ENCODE assay signal across 1 cellular context in genomic region chr16:66434619-66435430, GRCh38.
TF ChIP-seq lines count a peak whose summit lies in the region.

No MANE protein-coding gene starts in this region.

TF ChIP-seq in HepG2, 621 proteins besides CTCF, POLR2A, EP300 and RAD21 (continued from another document and continues in another):
- TF ChIP-seq, protein P1, sequence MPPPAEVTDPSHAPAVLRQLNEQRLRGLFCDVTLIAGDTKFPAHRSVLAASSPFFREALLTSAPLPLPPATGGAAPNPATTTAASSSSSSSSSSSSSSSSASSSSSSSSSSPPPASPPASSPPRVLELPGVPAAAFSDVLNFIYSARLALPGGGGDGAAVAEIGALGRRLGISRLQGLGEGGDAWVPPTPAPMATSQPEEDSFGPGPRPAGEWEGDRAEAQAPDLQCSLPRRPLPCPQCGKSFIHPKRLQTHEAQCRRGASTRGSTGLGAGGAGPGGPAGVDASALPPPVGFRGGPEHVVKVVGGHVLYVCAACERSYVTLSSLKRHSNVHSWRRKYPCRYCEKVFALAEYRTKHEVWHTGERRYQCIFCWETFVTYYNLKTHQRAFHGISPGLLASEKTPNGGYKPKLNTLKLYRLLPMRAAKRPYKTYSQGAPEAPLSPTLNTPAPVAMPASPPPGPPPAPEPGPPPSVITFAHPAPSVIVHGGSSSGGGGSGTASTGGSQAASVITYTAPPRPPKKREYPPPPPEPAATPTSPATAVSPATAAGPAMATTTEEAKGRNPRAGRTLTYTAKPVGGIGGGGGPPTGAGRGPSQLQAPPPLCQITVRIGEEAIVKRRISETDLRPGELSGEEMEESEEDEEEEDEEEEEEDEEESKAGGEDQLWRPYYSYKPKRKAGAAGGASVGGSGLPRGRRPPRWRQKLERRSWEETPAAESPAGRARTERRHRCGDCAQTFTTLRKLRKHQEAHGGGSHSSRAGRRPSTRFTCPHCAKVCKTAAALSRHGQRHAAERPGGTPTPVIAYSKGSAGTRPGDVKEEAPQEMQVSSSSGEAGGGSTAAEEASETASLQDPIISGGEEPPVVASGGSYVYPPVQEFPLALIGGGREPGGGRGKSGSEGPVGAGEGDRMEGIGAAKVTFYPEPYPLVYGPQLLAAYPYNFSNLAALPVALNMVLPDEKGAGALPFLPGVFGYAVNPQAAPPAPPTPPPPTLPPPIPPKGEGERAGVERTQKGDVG (CRISPR knock-in tag; IDR thresholded peaks at IDR 0.05; ENCODE audit: borderline replicate concordance): no peak
- TF ChIP-seq ASH2L (IDR thresholded peaks at IDR 0.05; ENCODE audit: insufficient read length, low read depth, low read length) (no peak), ATRX (CRISPR knock-in tag; IDR thresholded peaks at IDR 0.05; ENCODE audit: borderline replicate concordance) (no peak), EZH2 (conservative IDR thresholded peaks at IDR 0.05; ENCODE audit: low read depth, low read length) (no peak), BHLHE40 (IDR thresholded peaks at IDR 0.05; ENCODE audit: low read length) (peak; percentile 80), ZFP37 (CRISPR knock-in tag; IDR thresholded peaks at IDR 0.05; ENCODE audit: borderline replicate concordance) (0 out of 2 replicates have a peak, but pooled peaks have one; percentile 16), ZNF775 (CRISPR knock-in tag; IDR thresholded peaks at IDR 0.05; ENCODE audit: borderline replicate concordance) (no peak), IKZF4 (CRISPR knock-in tag; IDR thresholded peaks at IDR 0.05; ENCODE audit: borderline replicate concordance, low read depth, not compliant biosample characterization) (no peak), NFKB2 (CRISPR knock-in tag; IDR thresholded peaks at IDR 0.05; ENCODE audit: borderline replicate concordance) (peak; percentile 69; the same call in 1 of the 2 replicates), ZKSCAN8 (CRISPR knock-in tag; IDR thresholded peaks at IDR 0.05; ENCODE audit: borderline replicate concordance) (peak; percentile 15; the same call in 1 of the 2 replicates), YEATS4 (CRISPR knock-in tag; IDR thresholded peaks at IDR 0.05; ENCODE audit: borderline replicate concordance) (no peak), CC2D1A (CRISPR knock-in tag; IDR thresholded peaks at IDR 0.05) (no peak), ZNF740 (CRISPR knock-in tag; IDR thresholded peaks at IDR 0.05) (0 out of 2 replicates have a peak, but pooled peaks have one; percentile 2), WIZ (CRISPR knock-in tag; IDR thresholded peaks at IDR 0.05) (no peak), ZNF766 (CRISPR knock-in tag; IDR thresholded peaks at IDR 0.05; ENCODE audit: borderline replicate concordance) (peak; percentile 72; the same call in 1 of the 2 replicates), KLF13 (CRISPR knock-in tag; IDR thresholded peaks at IDR 0.05) (0 out of 2 replicates have a peak, but pooled peaks have one; percentile 31), ZNF530 (CRISPR knock-in tag; IDR thresholded peaks at IDR 0.05; ENCODE audit: low read depth) (no peak), ZNF260 (CRISPR knock-in tag; IDR thresholded peaks at IDR 0.05; ENCODE audit: borderline replicate concordance, low read depth) (no peak), TEF (CRISPR knock-in tag; IDR thresholded peaks at IDR 0.05) (no peak), ZNF644 (CRISPR knock-in tag; IDR thresholded peaks at IDR 0.05; ENCODE audit: low read depth) (peak; percentile 91), AHR (CRISPR knock-in tag; IDR thresholded peaks at IDR 0.05) (no peak), RNF2 (conservative IDR thresholded peaks at IDR 0.05; ENCODE audit: low read depth) (no peak), GABPB1 (CRISPR knock-in tag; IDR thresholded peaks at IDR 0.05) (peak; percentile 13; the same call in 1 of the 2 replicates), ZBTB21 (CRISPR knock-in tag; IDR thresholded peaks at IDR 0.05) (no peak), MTERF4 (CRISPR knock-in tag; IDR thresholded peaks at IDR 0.05) (no peak), DPF2 (CRISPR knock-in tag; IDR thresholded peaks at IDR 0.05; ENCODE audit: borderline replicate concordance, low read depth) (no peak), ZKSCAN1 (IDR thresholded peaks at IDR 0.05; ENCODE audit: low read length) (no peak), PHF5A (CRISPR knock-in tag; IDR thresholded peaks at IDR 0.05; ENCODE audit: low read depth, unreplicated experiment) (peak; percentile 27), SAFB2 (CRISPR knock-in tag; IDR thresholded peaks at IDR 0.05; ENCODE audit: borderline replicate concordance, low read depth) (no peak), THYN1 (CRISPR knock-in tag; IDR thresholded peaks at IDR 0.05; ENCODE audit: borderline replicate concordance, low read depth) (no peak), ZNF605 (CRISPR knock-in tag; IDR thresholded peaks at IDR 0.05) (no peak), ZNF253 (CRISPR knock-in tag; IDR thresholded peaks at IDR 0.05; ENCODE audit: borderline replicate concordance) (0 out of 2 replicates have a peak, but pooled peaks have one; percentile 24), GABPA (IDR thresholded peaks at IDR 0.05; ENCODE audit: low read depth, low read length) (no peak), GABPA (CRISPR knock-in tag; IDR thresholded peaks at IDR 0.05; ENCODE audit: low read depth) (peak; percentile 33; the same call in 1 of the 2 replicates), KLF16 (CRISPR knock-in tag; IDR thresholded peaks at IDR 0.05) (peak in 1 of 2 experiments; percentile 75; a peak in 2 of 4 replicates), KAT2B (IDR thresholded peaks at IDR 0.05; ENCODE audit: borderline replicate concordance, low read depth, low read length) (no peak), ZNF614 (CRISPR knock-in tag; IDR thresholded peaks at IDR 0.05; ENCODE audit: borderline replicate concordance) (peak; percentile 43), TBX3 (IDR thresholded peaks at IDR 0.05; ENCODE audit: borderline replicate concordance) (no peak), ZSCAN22 (CRISPR knock-in tag; IDR thresholded peaks at IDR 0.05) (no peak), ZC3H13 (CRISPR knock-in tag; IDR thresholded peaks at IDR 0.05) (no peak), HNRNPL (IDR thresholded peaks at IDR 0.05; ENCODE audit: low read depth, low read length) (0 out of 2 replicates have a peak, but pooled peaks have one; percentile 45), BRF2 (CRISPR knock-in tag; IDR thresholded peaks at IDR 0.05) (no peak)
- TF ChIP-seq, protein P2, sequence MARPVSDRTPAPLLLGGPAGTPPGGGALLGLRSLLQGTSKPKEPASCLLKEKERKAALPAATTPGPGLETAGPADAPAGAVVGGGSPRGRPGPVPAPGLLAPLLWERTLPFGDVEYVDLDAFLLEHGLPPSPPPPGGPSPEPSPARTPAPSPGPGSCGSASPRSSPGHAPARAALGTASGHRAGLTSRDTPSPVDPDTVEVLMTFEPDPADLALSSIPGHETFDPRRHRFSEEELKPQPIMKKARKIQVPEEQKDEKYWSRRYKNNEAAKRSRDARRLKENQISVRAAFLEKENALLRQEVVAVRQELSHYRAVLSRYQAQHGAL (CRISPR knock-in tag; IDR thresholded peaks at IDR 0.05; ENCODE audit: not compliant biosample characterization): no peak
- TF ChIP-seq, protein P3, sequence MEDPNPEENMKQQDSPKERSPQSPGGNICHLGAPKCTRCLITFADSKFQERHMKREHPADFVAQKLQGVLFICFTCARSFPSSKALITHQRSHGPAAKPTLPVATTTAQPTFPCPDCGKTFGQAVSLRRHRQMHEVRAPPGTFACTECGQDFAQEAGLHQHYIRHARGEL (CRISPR knock-in tag; IDR thresholded peaks at IDR 0.05): no peak
- TF ChIP-seq, protein P4, sequence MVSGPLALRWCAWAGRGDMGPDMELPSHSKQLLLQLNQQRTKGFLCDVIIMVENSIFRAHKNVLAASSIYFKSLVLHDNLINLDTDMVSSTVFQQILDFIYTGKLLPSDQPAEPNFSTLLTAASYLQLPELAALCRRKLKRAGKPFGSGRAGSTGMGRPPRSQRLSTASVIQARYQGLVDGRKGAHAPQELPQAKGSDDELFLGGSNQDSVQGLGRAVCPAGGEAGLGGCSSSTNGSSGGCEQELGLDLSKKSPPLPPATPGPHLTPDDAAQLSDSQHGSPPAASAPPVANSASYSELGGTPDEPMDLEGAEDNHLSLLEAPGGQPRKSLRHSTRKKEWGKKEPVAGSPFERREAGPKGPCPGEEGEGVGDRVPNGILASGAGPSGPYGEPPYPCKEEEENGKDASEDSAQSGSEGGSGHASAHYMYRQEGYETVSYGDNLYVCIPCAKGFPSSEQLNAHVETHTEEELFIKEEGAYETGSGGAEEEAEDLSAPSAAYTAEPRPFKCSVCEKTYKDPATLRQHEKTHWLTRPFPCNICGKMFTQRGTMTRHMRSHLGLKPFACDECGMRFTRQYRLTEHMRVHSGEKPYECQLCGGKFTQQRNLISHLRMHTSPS (CRISPR knock-in tag; IDR thresholded peaks at IDR 0.05; ENCODE audit: low read depth): 0 out of 2 replicates have a peak, but pooled peaks have one; percentile 51
- TF ChIP-seq, protein P5, sequence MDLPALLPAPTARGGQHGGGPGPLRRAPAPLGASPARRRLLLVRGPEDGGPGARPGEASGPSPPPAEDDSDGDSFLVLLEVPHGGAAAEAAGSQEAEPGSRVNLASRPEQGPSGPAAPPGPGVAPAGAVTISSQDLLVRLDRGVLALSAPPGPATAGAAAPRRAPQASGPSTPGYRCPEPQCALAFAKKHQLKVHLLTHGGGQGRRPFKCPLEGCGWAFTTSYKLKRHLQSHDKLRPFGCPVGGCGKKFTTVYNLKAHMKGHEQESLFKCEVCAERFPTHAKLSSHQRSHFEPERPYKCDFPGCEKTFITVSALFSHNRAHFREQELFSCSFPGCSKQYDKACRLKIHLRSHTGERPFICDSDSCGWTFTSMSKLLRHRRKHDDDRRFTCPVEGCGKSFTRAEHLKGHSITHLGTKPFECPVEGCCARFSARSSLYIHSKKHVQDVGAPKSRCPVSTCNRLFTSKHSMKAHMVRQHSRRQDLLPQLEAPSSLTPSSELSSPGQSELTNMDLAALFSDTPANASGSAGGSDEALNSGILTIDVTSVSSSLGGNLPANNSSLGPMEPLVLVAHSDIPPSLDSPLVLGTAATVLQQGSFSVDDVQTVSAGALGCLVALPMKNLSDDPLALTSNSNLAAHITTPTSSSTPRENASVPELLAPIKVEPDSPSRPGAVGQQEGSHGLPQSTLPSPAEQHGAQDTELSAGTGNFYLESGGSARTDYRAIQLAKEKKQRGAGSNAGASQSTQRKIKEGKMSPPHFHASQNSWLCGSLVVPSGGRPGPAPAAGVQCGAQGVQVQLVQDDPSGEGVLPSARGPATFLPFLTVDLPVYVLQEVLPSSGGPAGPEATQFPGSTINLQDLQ (CRISPR knock-in tag; IDR thresholded peaks at IDR 0.05): no peak
- TF ChIP-seq, protein P6, sequence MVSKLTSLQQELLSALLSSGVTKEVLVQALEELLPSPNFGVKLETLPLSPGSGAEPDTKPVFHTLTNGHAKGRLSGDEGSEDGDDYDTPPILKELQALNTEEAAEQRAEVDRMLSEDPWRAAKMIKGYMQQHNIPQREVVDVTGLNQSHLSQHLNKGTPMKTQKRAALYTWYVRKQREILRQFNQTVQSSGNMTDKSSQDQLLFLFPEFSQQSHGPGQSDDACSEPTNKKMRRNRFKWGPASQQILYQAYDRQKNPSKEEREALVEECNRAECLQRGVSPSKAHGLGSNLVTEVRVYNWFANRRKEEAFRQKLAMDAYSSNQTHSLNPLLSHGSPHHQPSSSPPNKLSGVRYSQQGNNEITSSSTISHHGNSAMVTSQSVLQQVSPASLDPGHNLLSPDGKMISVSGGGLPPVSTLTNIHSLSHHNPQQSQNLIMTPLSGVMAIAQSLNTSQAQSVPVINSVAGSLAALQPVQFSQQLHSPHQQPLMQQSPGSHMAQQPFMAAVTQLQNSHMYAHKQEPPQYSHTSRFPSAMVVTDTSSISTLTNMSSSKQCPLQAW (CRISPR knock-in tag; IDR thresholded peaks at IDR 0.05): no peak
